ENCODE assay signal across 6 cellular contexts in the genomic region with DNA sequence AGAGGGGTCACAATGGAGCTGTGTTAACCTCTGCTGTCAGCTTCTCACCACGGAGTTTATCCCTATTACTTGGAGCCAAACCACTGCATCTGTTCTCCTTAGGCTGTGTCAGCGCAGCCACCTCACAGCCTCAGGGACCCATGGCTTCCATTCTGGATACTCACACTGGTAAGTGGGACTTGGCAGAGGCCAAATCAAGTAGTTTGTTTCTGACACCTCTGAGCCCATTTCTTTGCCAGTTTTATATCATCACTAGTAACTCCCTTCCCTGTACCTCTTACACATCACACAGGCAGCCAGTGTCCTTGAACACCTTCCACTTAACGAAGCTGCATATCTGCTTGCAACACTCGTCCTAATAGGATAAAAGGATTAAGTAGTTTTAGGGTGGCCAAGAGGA. TPM values are rescaled to one million over a fixed set of nuclear protein-coding genes. Genes with fewer than 3 reads are reported as not detected.
"Had no signal": no experiment of that assay in that cellular context is flagged by ENCODE, and none has a peak within 500 bp of the region (broad histone marks: within the 10 kb centered on the region; RNA-seq: fewer than 3 reads in every experiment).

No MANE protein-coding gene starts in this region.

RNA-seq across cellular contexts. Expression of a gene that starts 58.9 kb away (rescaled TPM):
- total RNA-seq: LHCN-M2, MCF 10A, NCI-H460, OCI-LY7, PC-9, SK-MEL-5 had no signal
